9 cellular contexts compared by ENCODE assay signal in the genomic region with DNA sequence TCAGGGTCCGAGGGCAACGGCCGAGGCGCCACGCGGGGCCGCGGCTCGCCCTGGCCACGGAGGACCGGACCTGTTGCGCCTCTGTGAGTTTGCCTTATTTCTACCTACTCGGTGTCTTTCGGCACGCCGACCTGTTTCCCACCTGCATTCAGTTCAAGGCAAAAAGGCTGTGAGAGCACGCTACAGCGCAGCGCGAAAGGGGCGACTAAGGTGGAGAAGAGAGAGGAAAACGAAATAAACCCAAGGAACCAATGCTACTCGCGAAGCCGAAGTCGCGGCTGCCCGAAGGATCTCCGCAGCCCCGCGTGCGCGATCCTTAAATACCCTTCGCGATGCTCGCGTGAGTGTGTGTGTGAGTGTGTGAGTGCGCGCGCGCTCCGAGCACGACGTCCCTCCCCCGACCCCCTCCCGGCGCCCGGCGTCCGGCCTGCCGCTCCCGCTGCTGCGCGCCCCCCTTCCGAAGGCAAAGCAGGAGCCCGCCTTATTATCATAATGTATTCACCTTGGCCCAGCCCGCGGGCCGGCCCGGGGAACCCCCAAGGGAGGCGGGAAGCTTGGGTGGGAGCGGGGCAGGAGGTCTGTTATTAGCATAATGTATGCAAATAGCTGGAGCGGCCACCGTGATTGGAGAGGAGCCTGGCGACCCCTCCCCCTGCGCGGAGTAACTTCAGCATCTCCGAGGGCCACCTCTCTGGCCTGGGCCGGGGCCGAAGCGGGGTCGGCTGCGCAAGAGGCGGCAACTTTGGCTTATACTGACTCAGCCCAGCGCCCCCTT. TPM values are rescaled to one million over a fixed set of nuclear protein-coding genes. Genes with fewer than 3 reads are reported as not detected.
A peak's percentile ranks its signal among the peaks of the same experiment; 100 is the strongest.
DNase-seq lines count a peak whose midpoint lies in the region; ATAC-seq and TF ChIP-seq lines count a peak whose summit lies in the region.
"Had no signal": no experiment of that assay in that cellular context is flagged by ENCODE, and none has a peak within 500 bp of the region (broad histone marks: within the 10 kb centered on the region; RNA-seq: fewer than 3 reads in every experiment).

A gene (minus strand): TSS at position 293 of the 775 bp plus-strand sequence.

- H3F3A ChIP-seq in PC-9 (ENCODE audit: insufficient read depth, low read depth): no peaks in the 10 kb centered on the region

- no peaks in the 10 kb centered on the region for H3K9me2 ChIP-seq in PC-9 (ENCODE audit: insufficient read depth)

- intact Hi-C loops in colonic mucosa (cut with DNase I) (loop anchor here (10.0 kb wide), 1 partner anchor 468 kb away; no protein-coding TSS in a partner anchor), left colon (cut with DNase I, micrococcal nuclease) (no loop called here), PC-9 (cut with micrococcal nuclease; ENCODE audit: unreplicated experiment) (no loop called here)

- peak; percentile 37 to 63 for ATAC-seq in activated CD4-positive, CD25-positive, alpha-beta regulatory T cell treated with anti-CD3 and anti-CD28 coated beads, Interleukin-2, amount 50 U/mL, for 24 hours
- ATAC-seq in left colon (peak; percentile 43), HG03571 (IDR thresholded peaks at IDR 0.05; ENCODE audit: unreplicated experiment) (no peak)

- H3K4me3 ChIP-seq in colonic mucosa (peak within 1 kb of the TSS; percentile 37), PC-9 (no peak within 1 kb of the TSS)

- H3K9ac ChIP-seq in colonic mucosa (ENCODE audit: low read depth in 2 of 2, low read length in 2 of 2): peak within 1 kb of the TSS in 1 of 2 donors; percentile 47

- H3K27ac ChIP-seq in colonic mucosa (no peak within 1 kb of the TSS), PC-9 (no peak within 1 kb of the TSS)

- CTCF ChIA-PET in PC-9 (lab: Charles Lee): no interaction called here

- H3K36me3 ChIP-seq in colonic mucosa: no peaks in the 10 kb centered on the region
- H3K36me3 ChIP-seq in PC-9 (ENCODE audit: low read depth): no peaks in the 10 kb centered on the region

- POLR2A ChIA-PET in PC-9 (lab: Charles Lee; ENCODE audit: unreplicated experiment): no interaction called here

- in situ Hi-C loops in ACHN (cut with HindIII; ENCODE audit: low pct_ligation_motif_present, low pct_unique_long_range_greater_than_20kb, low sequenced_read_pairs): no loop called here

- H2AFZ ChIP-seq in PC-9: no peak within 1 kb of the TSS

- BruUV-seq in PC-9 (replicated peaks; lab: Mats Ljungman, UMichigan): no TSS peak

- no peaks in the 10 kb centered on the region for H4K20me1 ChIP-seq in PC-9 (ENCODE audit: insufficient read depth)

- DNase-seq in ACHN (peak; percentile 25), HS-5 (ENCODE audit: low read depth) (peak; percentile 11), colonic mucosa (peak; percentile 31), left colon (peak in 1 of 2 donors; percentile 25), PC-9 (no peak)
- DNase-seq in stimulated activated CD4-positive, alpha-beta T cell treated with anti-CD3 and anti-CD28 coated beads, Interleukin-2, amount 100 ng/mL, for 24 hours: peak; percentile 36 to 48
- DNase-seq: DND-41 had no signal

- H3K4me1 ChIP-seq in colonic mucosa (peaks cover 11% of the 10 kb centered on the region), PC-9 (replicated peaks; ENCODE audit: insufficient read depth) (no peaks in the 10 kb centered on the region)

- H3K79me2 ChIP-seq in PC-9 (ENCODE audit: low read depth): no peaks in the 10 kb centered on the region

- no peaks in the 10 kb centered on the region for H3K9me3 ChIP-seq in colonic mucosa
- no peaks in the 10 kb centered on the region for H3K9me3 ChIP-seq in PC-9 (ENCODE audit: insufficient read depth, low read depth)

- TF ChIP-seq CTCF in colonic mucosa (IDR thresholded peaks at IDR 0.05) (no peak), PC-9 (conservative IDR thresholded peaks at IDR 0.05) (no peak)

- H3K27me3 ChIP-seq in colonic mucosa: peaks cover 32% of the 10 kb centered on the region
- H3K27me3 ChIP-seq in PC-9 (ENCODE audit: insufficient read depth, low read depth): no peaks in the 10 kb centered on the region

- H3K4me2 ChIP-seq in PC-9: no peak within 1 kb of the TSS

RNA-seq across cellular contexts. Expression of the gene that starts here (rescaled TPM):
- under 1 TPM in 1 of 2 donors, not detected in 1; 0.29 TPM for total RNA-seq in colonic mucosa
- under 1 TPM; 0.42 to 0.43 TPM for total RNA-seq in left colon
- total RNA-seq in PC-9 (2021): not detected in 2 replicates

Comparison
In these comparisons a context has a peak if more than half of its experiments do, and no peak if none do; other contexts are left out.
1. Peak in DNase-seq and H3K4me3 ChIP-seq in colonic mucosa; RNA of the gene not detected or under 1 TPM.
2. Peak in ATAC-seq in left colon; RNA of the gene not detected or under 1 TPM.
3. DNase-seq: peak in ACHN (single experiment), HS-5 (single experiment) and stimulated activated CD4-positive, alpha-beta T cell treated with anti-CD3 and anti-CD28 coated beads, Interleukin-2, amount 100 ng/mL, for 24 hours (2 of 2); none in PC-9 (0 of 2).